8 cellular contexts compared by ENCODE assay signal in genomic region chr19:43575955-43576451, GRCh38. TPM values are rescaled to one million over a fixed set of nuclear protein-coding genes. Genes with fewer than 3 reads are reported as not detected.
DNase-seq lines count a peak whose midpoint lies in the region; ATAC-seq and TF ChIP-seq lines count a peak whose summit lies in the region.

No MANE protein-coding gene starts in this region.

- H3K79me2 ChIP-seq in GM23248 (ENCODE audit: insufficient read depth) (peaks cover 40% of the 10 kb centered on the region), PC-3 (ENCODE audit: low read length) (peaks cover 15% of the 10 kb centered on the region)

- H3K36me3 ChIP-seq in GM23248 (ENCODE audit: low read depth): no peaks in the 10 kb centered on the region
- no peaks in the 10 kb centered on the region for H3K36me3 ChIP-seq in PC-3 (ENCODE audit: low read depth, low read length)
- H3K36me3 ChIP-seq in neutrophil: peaks cover 3% of the 10 kb centered on the region

- peak; percentile 40 for DNase-seq in GM23248
- no peak for DNase-seq in PC-3
- no peak for DNase-seq in epithelial cell of esophagus (ENCODE audit: low read depth)
- no peak for DNase-seq in activated effector memory CD4-positive, alpha-beta T cell treated with anti-CD3 and anti-CD28 coated beads, Interleukin-2, amount 50 U/mL, for 16 hours
- DNase-seq in HT-29 (ENCODE audit: low spot score): no peak

- CTCF ChIA-PET in PC-3 (lab: Charles Lee): no interaction called here

- peak overlapping the region; percentile 94 for H2AFZ ChIP-seq in GM23248
- peak overlapping the region; percentile 77 for H2AFZ ChIP-seq in PC-3 (ENCODE audit: low read length)

- POLR2A ChIA-PET in PC-3 (lab: Charles Lee; ENCODE audit: unreplicated experiment): interaction anchor here (0.6 kb wide), 1 partner anchor 93 kb away, joined by 3 read pairs; no protein-coding TSS in a partner anchor

- intact Hi-C loops in PC-3 (cut with micrococcal nuclease): loop anchor here (1.0 kb wide), 1 partner anchor 20 kb away; the partner anchor contains the start of genes IRGQ and ZNF576

- H3K9ac ChIP-seq in GM23248 (peak overlapping the region; percentile 78), PC-3 (ENCODE audit: low read length) (peak overlapping the region; percentile 49; the same call in 1 of the 2 replicates)

- H3K9me3 ChIP-seq in GM23248 (ENCODE audit: low read depth) (no peaks in the 10 kb centered on the region), PC-3 (ENCODE audit: low read length) (no peaks in the 10 kb centered on the region), neutrophil (no peaks in the 10 kb centered on the region)

- H3K4me3 ChIP-seq in GM23248: peak overlapping the region; percentile 72
- H3K4me3 ChIP-seq in PC-3 (ENCODE audit: low read length): no peak overlapping the region
- H3K4me3 ChIP-seq in epithelial cell of esophagus (ENCODE audit: low read length): peak overlapping the region; percentile 49
- H3K4me3 ChIP-seq in neutrophil (ENCODE audit: low read depth in 1 of 2, low read length in 1 of 2): peak overlapping the region; percentile 69 to 82

- 36 to 57% methylated on average over 28 of the region's 28 CpGs for WGBS in GM23248 (ENCODE audit: low coverage in 1 of 2, low lambda C conversion rate in 2 of 2, missing lambda C conversion rate in 2 of 2), 2 experiments

- H4K20me1 ChIP-seq in GM23248 (ENCODE audit: insufficient read depth) (no peaks in the 10 kb centered on the region), PC-3 (ENCODE audit: low read length) (no peaks in the 10 kb centered on the region)

- TSS peak; percentile 30 for BruUV-seq in PC-3 (replicated peaks; lab: Mats Ljungman, UMichigan)

- H3K9me2 ChIP-seq in GM23248 (ENCODE audit: insufficient read depth) (no peaks in the 10 kb centered on the region), PC-3 (replicated peaks; ENCODE audit: low read length) (no peaks in the 10 kb centered on the region)

- TF ChIP-seq CTCF in PC-3 (conservative IDR thresholded peaks at IDR 0.05; ENCODE audit: low read depth, low read length) (no peak), epithelial cell of esophagus (IDR thresholded peaks at IDR 0.05; ENCODE audit: insufficient read depth, low read depth, low read length, missing control alignments) (no peak), neutrophil (IDR thresholded peaks at IDR 0.05) (no peak)

- H3K27ac ChIP-seq in GM23248 (peak overlapping the region; percentile 78), PC-3 (ENCODE audit: low read length) (no peak overlapping the region), neutrophil (peak overlapping the region; percentile 86)

- no peaks in the 10 kb centered on the region for H3F3A ChIP-seq in GM23248 (ENCODE audit: insufficient read depth)
- no peaks in the 10 kb centered on the region for H3F3A ChIP-seq in PC-3 (ENCODE audit: low read length, unreplicated experiment)

- H3K27me3 ChIP-seq in GM23248 (replicated peaks; ENCODE audit: insufficient read depth): no peaks in the 10 kb centered on the region
- no peaks in the 10 kb centered on the region for H3K27me3 ChIP-seq in PC-3 (ENCODE audit: low read length)
- H3K27me3 ChIP-seq in neutrophil: no peaks in the 10 kb centered on the region

- H3K4me1 ChIP-seq in GM23248 (ENCODE audit: insufficient read depth) (peaks cover 6% of the 10 kb centered on the region), PC-3 (ENCODE audit: insufficient read depth, low read length) (peaks cover 9% of the 10 kb centered on the region), neutrophil (ENCODE audit: control insufficient read depth in 1 of 2, insufficient read depth in 1 of 2, low read depth in 1 of 2, low read length in 1 of 2) (peaks cover 21 to 24% of the 10 kb centered on the region in 2 experiments)

- in situ Hi-C loops in GM23248 (cut with MboI): no loop called here

- H3K4me2 ChIP-seq in GM23248 (ENCODE audit: unreplicated experiment) (peak overlapping the region; percentile 63), PC-3 (ENCODE audit: low read length) (peak overlapping the region; percentile 68; the same call in 1 of the 2 replicates)

- ATAC-seq in PC-3 (no peak), HG03469 (IDR thresholded peaks at IDR 0.05; ENCODE audit: unreplicated experiment) (no peak), GM18498 (IDR thresholded peaks at IDR 0.05; ENCODE audit: unreplicated experiment) (no peak)

RNA-seq across cellular contexts. Expression of gene PINLYP, which starts 0.4 kb away (rescaled TPM):
- 1.8 TPM in 1 of 2 replicates, not detected in the other for total RNA-seq in GM23248 (2014; rRNA removed; shearing (Covaris generic))
- polyA plus RNA-seq in GM23248 (2016; fragmentation: Nextera tagmentation; extraction: Ambion mirVana): 1.3 and 2.5 TPM in 2 replicates
- total RNA-seq in PC-3 (2014; rRNA removed): 0.18 TPM in 1 of 2 replicates, not detected in the other
- 0.03 TPM in 1 of 2 replicates, not detected in the other for total RNA-seq in HT-29 (2014; rRNA removed; shearing (Covaris generic))

RNA-seq across cellular contexts. Expression of gene XRCC1, which starts 0.7 kb away (rescaled TPM):
- total RNA-seq in GM23248 (2014; rRNA removed; shearing (Covaris generic)): 26.7 and 28.0 TPM in 2 replicates
- polyA plus RNA-seq in GM23248 (2016; fragmentation: Nextera tagmentation; extraction: Ambion mirVana): 26.7 and 32.4 TPM in 2 replicates
- 23.4 and 43.1 TPM in 2 replicates for total RNA-seq in PC-3 (2014; rRNA removed)
- 59.7 and 60.1 TPM in 2 replicates for total RNA-seq in HT-29 (2014; rRNA removed; shearing (Covaris generic))

RNA-seq across cellular contexts. Expression of gene IRGQ, which starts 19.9 kb away (rescaled TPM):
- 19.9 and 25.5 TPM in 2 replicates for total RNA-seq in GM23248 (2014; rRNA removed; shearing (Covaris generic))
- 5.7 and 6.0 TPM in 2 replicates for polyA plus RNA-seq in GM23248 (2016; fragmentation: Nextera tagmentation; extraction: Ambion mirVana)
- 12.5 and 12.9 TPM in 2 replicates for total RNA-seq in PC-3 (2014; rRNA removed)
- total RNA-seq in HT-29 (2014; rRNA removed; shearing (Covaris generic)): 23.0 and 26.0 TPM in 2 replicates

RNA-seq across cellular contexts. Expression of gene ZNF576, which starts 20.4 kb away (rescaled TPM):
- 11.7 and 14.4 TPM in 2 replicates for total RNA-seq in GM23248 (2014; rRNA removed; shearing (Covaris generic))
- polyA plus RNA-seq in GM23248 (2016; fragmentation: Nextera tagmentation; extraction: Ambion mirVana): 19.3 and 22.2 TPM in 2 replicates
- total RNA-seq in PC-3 (2014; rRNA removed): 10.9 and 14.7 TPM in 2 replicates
- total RNA-seq in HT-29 (2014; rRNA removed; shearing (Covaris generic)): 29.6 and 41.8 TPM in 2 replicates

RNA-seq across cellular contexts. Expression of gene SRRM5, which starts 35.9 kb away (rescaled TPM):
- total RNA-seq in GM23248 (2014; rRNA removed; shearing (Covaris generic)): not detected in 2 replicates
- not detected in 2 replicates for polyA plus RNA-seq in GM23248 (2016; fragmentation: Nextera tagmentation; extraction: Ambion mirVana)
- 0.11 and 0.12 TPM in 2 replicates for total RNA-seq in PC-3 (2014; rRNA removed)
- 0.50 and 0.74 TPM in 2 replicates for total RNA-seq in HT-29 (2014; rRNA removed; shearing (Covaris generic))
